8 cellular contexts compared by ENCODE assay signal in the genomic region with DNA sequence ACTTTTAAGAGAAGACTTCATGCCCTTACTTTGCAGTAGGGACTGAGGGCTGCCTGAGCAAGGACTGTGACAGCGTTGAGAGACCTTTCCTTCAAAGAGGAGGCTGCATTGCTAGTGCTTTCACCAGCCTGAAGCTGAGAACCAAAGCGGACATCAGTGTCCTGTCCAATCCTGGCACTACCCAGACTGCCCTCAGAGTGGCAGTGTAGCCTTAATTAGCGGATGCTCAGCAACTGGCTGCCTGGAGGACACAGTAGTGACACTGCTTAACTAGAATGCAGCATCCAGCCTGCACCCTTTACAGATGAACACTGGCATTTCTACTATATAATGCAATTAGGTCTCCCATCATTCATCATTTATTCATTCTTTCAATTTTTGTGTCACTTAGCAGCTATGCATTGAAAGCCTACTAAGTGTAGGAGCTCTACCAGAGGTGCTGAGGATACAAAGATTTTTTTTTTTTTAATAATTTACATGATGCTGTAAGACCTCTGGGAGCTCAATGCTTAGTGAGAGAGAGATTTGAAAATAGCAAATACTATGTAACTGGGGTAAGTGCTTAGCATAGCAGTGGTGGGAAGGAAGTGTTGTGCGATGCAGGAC. TPM values are rescaled to one million over a fixed set of nuclear protein-coding genes. Genes with fewer than 3 reads are reported as not detected.
A peak's percentile ranks its signal among the peaks of the same experiment; 100 is the strongest.
DNase-seq lines count a peak whose midpoint lies in the region; TF ChIP-seq lines count a peak whose summit lies in the region.

No MANE protein-coding gene starts in this region.

- H2AFZ ChIP-seq in GM23248 (no peak overlapping the region), KMS-11 (ENCODE audit: low read depth) (peak overlapping the region; percentile 42; the same call in 1 of the 2 replicates), neural progenitor cell (replicated peaks) (peak overlapping the region; percentile 90)

- no peak overlapping the region for H3K4me3 Mint-ChIP-seq in neural progenitor cell

- no peaks in the 10 kb centered on the region for H3K9me2 ChIP-seq in GM23248 (ENCODE audit: insufficient read depth)

- H3K9ac ChIP-seq in GM23248 (no peak overlapping the region), KMS-11 (no peak overlapping the region), neural progenitor cell (no peak overlapping the region)

- DNase-seq in ELR (ENCODE audit: low read depth), result peak; percentile 75
- peak; percentile 90 for DNase-seq in GM23248
- DNase-seq in OCI-M1 (lab: John Stamatoyannopoulos, UW), result peak; percentile 88
- DNase-seq in activated T-cell treated with anti-CD3 and anti-CD28 coated beads, Interleukin-2, amount 50 U/mL, for 48 hours, result peak; percentile 74 to 80
- peak; percentile 85 for DNase-seq in fibroblast of pulmonary artery (ENCODE audit: low read depth)
- peak; percentile 88 for DNase-seq in neural progenitor cell (ENCODE audit: low spot score)
- peak; percentile 61 for DNase-seq in stromal cell of bone marrow (ENCODE audit: low read depth)

- H3K27me3 ChIP-seq in GM23248 (replicated peaks; ENCODE audit: insufficient read depth), result peaks cover 26% of the 10 kb centered on the region
- H3K27me3 ChIP-seq in KMS-11 (ENCODE audit: insufficient read depth, low read depth), result no peaks in the 10 kb centered on the region
- H3K27me3 ChIP-seq in neural progenitor cell, result no peaks in the 10 kb centered on the region

- H3F3A ChIP-seq in GM23248 (ENCODE audit: insufficient read depth) (no peaks in the 10 kb centered on the region), neural progenitor cell (ENCODE audit: low read depth) (no peaks in the 10 kb centered on the region)

- no peaks in the 10 kb centered on the region for H3K4me1 Mint-ChIP-seq in neural progenitor cell

- H3K27ac ChIP-seq in GM23248 (no peak overlapping the region), KMS-11 (no peak overlapping the region), neural progenitor cell (no peak overlapping the region)

- in situ Hi-C loops in GM23248 (cut with MboI), result loop anchor here (5.0 to 10.0 kb wide), 2 partner anchors 310 to 423 kb away; a partner anchor contains a TSS

- no peaks in the 10 kb centered on the region for H3K9me3 ChIP-seq in GM23248 (ENCODE audit: low read depth)
- no peaks in the 10 kb centered on the region for H3K9me3 ChIP-seq in neural progenitor cell (ENCODE audit: low read depth)

- TF ChIP-seq CTCF in KMS-11 (conservative IDR thresholded peaks at IDR 0.05; ENCODE audit: low read depth, low read length), result peak; percentile 66
- peak; percentile 99 for TF ChIP-seq CTCF in fibroblast of pulmonary artery (IDR thresholded peaks at IDR 0.05; ENCODE audit: low read length, missing control alignments)
- peak; percentile 94 for TF ChIP-seq CTCF in neural progenitor cell (IDR thresholded peaks at IDR 0.05)

- H3K79me2 ChIP-seq in GM23248 (ENCODE audit: insufficient read depth) (no peaks in the 10 kb centered on the region), KMS-11 (ENCODE audit: insufficient read depth, low read depth) (no peaks in the 10 kb centered on the region), neural progenitor cell (ENCODE audit: low read depth) (no peaks in the 10 kb centered on the region)

- no peaks in the 10 kb centered on the region for H3K36me3 Mint-ChIP-seq in neural progenitor cell

- H3K27ac Mint-ChIP-seq in neural progenitor cell, result no peak overlapping the region

- peaks cover 7% of the 10 kb centered on the region for H3K27me3 Mint-ChIP-seq in neural progenitor cell (ENCODE audit: insufficient read depth, low read depth)

- H3K9me3 Mint-ChIP-seq in neural progenitor cell, result no peaks in the 10 kb centered on the region

- H4K20me1 ChIP-seq in GM23248 (ENCODE audit: insufficient read depth), result no peaks in the 10 kb centered on the region
- no peaks in the 10 kb centered on the region for H4K20me1 ChIP-seq in KMS-11 (ENCODE audit: insufficient read depth)
- H4K20me1 ChIP-seq in neural progenitor cell (ENCODE audit: low read depth), result no peaks in the 10 kb centered on the region

- H3K4me2 ChIP-seq in GM23248 (ENCODE audit: unreplicated experiment) (no peak overlapping the region), KMS-11 (no peak overlapping the region), neural progenitor cell (no peak overlapping the region)

- H3K36me3 ChIP-seq in GM23248 (ENCODE audit: low read depth), result no peaks in the 10 kb centered on the region
- no peaks in the 10 kb centered on the region for H3K36me3 ChIP-seq in KMS-11 (ENCODE audit: insufficient read depth)
- no peaks in the 10 kb centered on the region for H3K36me3 ChIP-seq in neural progenitor cell

- 22 to 26% methylated on average over 4 of the region's 4 CpGs for WGBS in GM23248 (ENCODE audit: low coverage in 1 of 2, low lambda C conversion rate in 2 of 2, missing lambda C conversion rate in 2 of 2), 2 experiments

- H3K4me1 ChIP-seq in GM23248 (ENCODE audit: insufficient read depth) (no peaks in the 10 kb centered on the region), KMS-11 (ENCODE audit: low read depth, poor library complexity, severe bottlenecking) (peaks cover 2% of the 10 kb centered on the region), neural progenitor cell (no peaks in the 10 kb centered on the region)

- no peak overlapping the region for H3K4me3 ChIP-seq in GM23248
- no peak overlapping the region for H3K4me3 ChIP-seq in KMS-11 (IDR thresholded peaks at IDR 0.05; ENCODE audit: insufficient read depth, low read depth, low read length)
- H3K4me3 ChIP-seq in fibroblast of pulmonary artery (replicated peaks; ENCODE audit: low read depth, low read length), result no peak overlapping the region
- H3K4me3 ChIP-seq in neural progenitor cell, result no peak overlapping the region

RNA-seq across cellular contexts. Expression of a gene that starts 36.9 kb away (rescaled TPM):
- 2.9 and 4.4 TPM in 2 replicates for total RNA-seq in GM23248 (2014; rRNA removed; shearing (Covaris generic))
- polyA plus RNA-seq in GM23248 (2016; fragmentation: Nextera tagmentation; extraction: Ambion mirVana), result 18.1 and 21.2 TPM in 2 replicates
- total RNA-seq in neural progenitor cell (ENCODE audit: low replicate concordance), result 31.6 and 67.6 TPM in 2 replicates
